Comparison of ENCODE assay signal across 13 cellular contexts in genomic region chr1:209883341-209883971, GRCh38. TPM values are rescaled to one million over a fixed set of nuclear protein-coding genes. Genes with fewer than 3 reads are reported as not detected.
DNase-seq lines count a peak whose midpoint lies in the region; ATAC-seq and TF ChIP-seq lines count a peak whose summit lies in the region.
"Had no signal": no experiment of that assay in that cellular context is flagged by ENCODE, and none has a peak within 500 bp of the region (broad histone marks: within the 10 kb centered on the region; RNA-seq: fewer than 3 reads in every experiment).

No MANE protein-coding gene starts in this region.

- H3K4me3 Mint-ChIP-seq in chondrocyte (ENCODE audit: unreplicated experiment), result peak overlapping the region; percentile 20
- H3K4me3 Mint-ChIP-seq: memory B cell had no signal

- no peaks in the 10 kb centered on the region for H3K4me1 ChIP-seq in ascending aorta

- DNase-seq in AG09319 (ENCODE audit: extremely low read depth, low read depth) (peak; percentile 53), NCI-H1694 (lab: John Stamatoyannopoulos, UW) (peak; percentile 79), chondrocyte (ENCODE audit: low spot score) (no peak), midbrain (lab: John Stamatoyannopoulos, UW) (peak; percentile 24), ascending aorta (ENCODE audit: low spot score in 2 of 2) (no peak)
- DNase-seq: DND-41; effector CD4-positive, alpha-beta T cell; NCI-H1092 treated with DMSO at 0.1 percent for 48 hours; stimulated activated CD4-positive, alpha-beta T cell treated with anti-CD3 and anti-CD28 coated beads, Interleukin-4, amount 100 ng/mL, for 24 hours had no signal

- no peaks in the 10 kb centered on the region for H3K9me3 Mint-ChIP-seq in chondrocyte (ENCODE audit: low read depth)
- H3K9me3 Mint-ChIP-seq: memory B cell had no signal

- no peaks in the 10 kb centered on the region for H3K27me3 Mint-ChIP-seq in chondrocyte (ENCODE audit: low read depth)

- H3K4me1 Mint-ChIP-seq in chondrocyte (ENCODE audit: low read depth), result peaks cover 59% of the 10 kb centered on the region
- H3K4me1 Mint-ChIP-seq: memory B cell had no signal

- ATAC-seq in GM21576 (IDR thresholded peaks at IDR 0.05; ENCODE audit: unreplicated experiment), result no peak
- ATAC-seq in GM19023 (IDR thresholded peaks at IDR 0.05; ENCODE audit: unreplicated experiment), result no peak
- ATAC-seq in HG02571 (IDR thresholded peaks at IDR 0.05; ENCODE audit: unreplicated experiment), result no peak

- peak overlapping the region; percentile 91 for H3K27ac Mint-ChIP-seq in chondrocyte (ENCODE audit: unreplicated experiment)
- H3K27ac Mint-ChIP-seq: memory B cell had no signal

- no peaks in the 10 kb centered on the region for H3K36me3 ChIP-seq in ascending aorta

- TF ChIP-seq CTCF in AG09319 (IDR thresholded peaks at IDR 0.05; ENCODE audit: low read depth, low read length) (no peak; the same call in none of the 2 replicates), chondrocyte (IDR thresholded peaks at IDR 0.05) (peak; percentile 45), ascending aorta (IDR thresholded peaks at IDR 0.05) (no peak)

- H3K27me3 ChIP-seq in ascending aorta, result no peaks in the 10 kb centered on the region

- no peak overlapping the region for H3K4me3 ChIP-seq in ascending aorta

- no peaks in the 10 kb centered on the region for H3K36me3 Mint-ChIP-seq in chondrocyte (ENCODE audit: low read depth)
- H3K36me3 Mint-ChIP-seq: memory B cell had no signal

- H3K27ac ChIP-seq in ascending aorta, result no peak overlapping the region

- no peaks in the 10 kb centered on the region for H3K9me3 ChIP-seq in ascending aorta

- intact Hi-C loops in ascending aorta (cut with DNase I), result no loop called here

RNA-seq across cellular contexts. Expression of gene SYT14, which starts 54.6 kb away (rescaled TPM):
- total RNA-seq in chondrocyte (0.19 to 1.0 TPM (median 0.72 TPM) in 3 replicates), ascending aorta (not detected)

RNA-seq across cellular contexts. Expression of gene UTP25, which starts 55.7 kb away (rescaled TPM):
- total RNA-seq in chondrocyte (5.5 to 7.4 TPM (median 6.4 TPM) in 3 replicates), ascending aorta (3.6 TPM)

Comparison
In these comparisons a context has a peak if more than half of its experiments do, and no peak if none do; other contexts are left out.
1. DNase-seq: peak in AG09319 (single experiment), NCI-H1694 (single experiment) and midbrain (single experiment); none in chondrocyte (single experiment) and ascending aorta (0 of 2).